1 cellular context compared by ENCODE assay signal in the genomic region with DNA sequence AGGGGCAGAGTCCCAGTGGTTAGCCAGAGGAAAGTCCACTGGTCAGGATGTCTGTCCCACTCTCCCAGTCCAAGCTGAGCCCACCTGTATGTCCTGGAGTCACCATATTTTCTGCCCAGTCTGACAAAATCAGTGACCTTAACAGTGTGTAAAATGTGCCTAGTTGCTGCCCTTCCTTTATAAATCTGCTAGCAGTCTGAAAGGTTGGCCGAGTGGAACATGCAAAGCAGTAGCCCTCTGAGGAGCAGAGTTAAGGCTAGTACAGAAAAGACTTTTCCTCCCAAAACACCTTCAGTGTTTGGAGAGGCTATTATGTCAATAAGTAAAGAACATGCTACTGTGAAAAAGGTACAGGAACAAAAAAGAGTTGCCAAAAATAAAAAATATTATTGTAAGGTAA.
TF ChIP-seq lines count a peak whose summit lies in the region.

No MANE protein-coding gene starts in this region.

TF ChIP-seq in SK-N-SH, 30 proteins besides CTCF, POLR2A, EP300 and RAD21 (continued from another document):
- TF ChIP-seq, protein P1, sequence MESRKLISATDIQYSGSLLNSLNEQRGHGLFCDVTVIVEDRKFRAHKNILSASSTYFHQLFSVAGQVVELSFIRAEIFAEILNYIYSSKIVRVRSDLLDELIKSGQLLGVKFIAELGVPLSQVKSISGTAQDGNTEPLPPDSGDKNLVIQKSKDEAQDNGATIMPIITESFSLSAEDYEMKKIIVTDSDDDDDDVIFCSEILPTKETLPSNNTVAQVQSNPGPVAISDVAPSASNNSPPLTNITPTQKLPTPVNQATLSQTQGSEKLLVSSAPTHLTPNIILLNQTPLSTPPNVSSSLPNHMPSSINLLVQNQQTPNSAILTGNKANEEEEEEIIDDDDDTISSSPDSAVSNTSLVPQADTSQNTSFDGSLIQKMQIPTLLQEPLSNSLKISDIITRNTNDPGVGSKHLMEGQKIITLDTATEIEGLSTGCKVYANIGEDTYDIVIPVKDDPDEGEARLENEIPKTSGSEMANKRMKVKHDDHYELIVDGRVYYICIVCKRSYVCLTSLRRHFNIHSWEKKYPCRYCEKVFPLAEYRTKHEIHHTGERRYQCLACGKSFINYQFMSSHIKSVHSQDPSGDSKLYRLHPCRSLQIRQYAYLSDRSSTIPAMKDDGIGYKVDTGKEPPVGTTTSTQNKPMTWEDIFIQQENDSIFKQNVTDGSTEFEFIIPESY (IDR thresholded peaks at IDR 0.05; ENCODE audit: borderline replicate concordance, low read depth), result no peak
- TF ChIP-seq JUND (IDR thresholded peaks at IDR 0.05) (no peak), TEAD4 (IDR thresholded peaks at IDR 0.05; ENCODE audit: borderline replicate concordance, insufficient read depth) (no peak)
